Comparison of ENCODE assay signal across 29 cellular contexts in genomic region chr11:134908583-134908982, GRCh38.
"Had no signal": no experiment of that assay in that cellular context is flagged by ENCODE, and none has a peak within 500 bp of the region (broad histone marks: within the 10 kb centered on the region; RNA-seq: fewer than 3 reads in every experiment).

No MANE protein-coding gene starts in this region.

- H3K4me3 ChIP-seq: ascending aorta, cardiac muscle cell had no signal

- H3K9me3 ChIP-seq: ascending aorta had no signal

- DNase-seq: activated B cell treated with CpG ODN at 0.5 μM for 24 hours; activated CD4-positive, alpha-beta memory T cell treated with anti-CD3 and anti-CD28 coated beads for 36 hours; activated CD4-positive, alpha-beta T cell treated with anti-CD3 and anti-CD28 coated beads for 4 hours; activated CD4-positive, alpha-beta T cell treated with anti-CD3 and anti-CD28 coated beads, Interleukin-2, amount 10 ng/mL, durations not matched to agents 24 days and 14 days; activated CD4-positive, alpha-beta T cell treated with anti-CD3 and anti-CD28 coated beads, Interleukin-2, amount 50 U/mL, for 1 hour; activated CD4-positive, alpha-beta T cell treated with anti-CD3 and anti-CD28 coated beads, Interleukin-2, amount 50 U/mL, for 4 hours; activated CD4-positive, CD25-positive, alpha-beta regulatory T cell treated with anti-CD3 and anti-CD28 coated beads, Interleukin-2, amount 50 U/mL, for 72 hours; activated CD8-positive, alpha-beta memory T cell treated with anti-CD3 and anti-CD28 coated beads for 24 hours; activated CD8-positive, alpha-beta memory T cell treated with anti-CD3 and anti-CD28 coated beads, Interleukin-2, amount 10 ng/mL, durations not matched to agents 7 days and 5 days; activated CD8-positive, alpha-beta memory T cell treated with anti-CD3 and anti-CD28 coated beads, Interleukin-2, amount 50 U/mL, for 48 hours; activated CD8-positive, alpha-beta T cell treated with anti-CD3 and anti-CD28 coated beads for 36 hours; activated effector memory CD4-positive, alpha-beta T cell treated with Interleukin-2 at 50 U/mL for 16 hours; activated gamma-delta T cell; activated naive CD4-positive, alpha-beta T cell treated with anti-CD3 and anti-CD28 coated beads, Interleukin-2, amount 10 ng/mL, durations not matched to agents 7 days and 5 days; activated naive CD4-positive, alpha-beta T cell treated with Interleukin-2 at 50 U/mL for 16 hours; activated naive CD8-positive, alpha-beta T cell treated with anti-CD3 and anti-CD28 coated beads, Interleukin-2, amount 10 ng/mL, durations not matched to agents 7 days and 5 days; activated naive CD8-positive, alpha-beta T cell treated with anti-CD3 and anti-CD28 coated beads, Interleukin-2, amount 50 U/mL, for 24 hours; activated T-cell treated with anti-CD3 and anti-CD28 coated beads, Interleukin-2, amount 50 U/mL, for 24 hours; activated T-cell treated with anti-CD3 and anti-CD28 coated beads, Interleukin-2, amount 50 U/mL, for 48 hours; amygdala; central memory CD4-positive, alpha-beta T cell; T-helper 1 cell; T-helper 2 cell; T-helper 9 cell had no signal

- H3K36me3 ChIP-seq: ascending aorta, cardiac muscle cell had no signal

- H3K27ac ChIP-seq: ascending aorta, cardiac muscle cell, VCaP had no signal

- ATAC-seq: activated CD8-positive, alpha-beta memory T cell treated with anti-CD3 and anti-CD28 coated beads, Interleukin-2, amount 10 ng/mL, durations not matched to agents 7 days and 5 days; activated CD8-positive, alpha-beta T cell treated with anti-CD3 and anti-CD28 coated beads for 36 hours; activated naive CD8-positive, alpha-beta T cell treated with anti-CD3 and anti-CD28 coated beads, Interleukin-2, amount 50 U/mL, for 24 hours had no signal

- FAIRE-seq: bronchial epithelial cell, TTC549 had no signal

- H3K27me3 ChIP-seq: ascending aorta, cardiac muscle cell had no signal
